19 cellular contexts compared by ENCODE assay signal in the genomic region with DNA sequence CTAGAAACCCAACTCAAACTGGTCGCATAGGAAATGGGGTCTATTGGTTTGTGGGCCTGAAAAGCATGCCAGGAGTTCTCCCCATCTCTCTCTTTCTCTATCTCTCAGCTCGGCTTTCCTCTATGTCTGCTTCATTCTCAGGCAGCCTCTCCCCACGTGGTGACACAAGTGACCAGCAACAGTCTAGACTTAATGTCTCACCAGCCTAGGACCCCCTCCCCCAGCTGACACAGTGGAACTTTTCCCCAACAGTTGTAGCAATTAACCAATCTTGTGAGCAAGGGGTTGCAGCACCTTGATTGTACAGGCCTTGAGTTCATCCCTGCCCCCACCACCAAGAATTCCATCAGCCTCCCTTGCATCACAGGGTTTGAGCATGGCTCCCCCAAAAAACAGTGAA.
DNase-seq lines count a peak whose midpoint lies in the region; FAIRE-seq and TF ChIP-seq lines count a peak whose summit lies in the region.
"Had no signal": no experiment of that assay in that cellular context is flagged by ENCODE, and none has a peak within 500 bp of the region (broad histone marks: within the 10 kb centered on the region; RNA-seq: fewer than 3 reads in every experiment).

No MANE protein-coding gene starts in this region.

- no peaks in the 10 kb centered on the region for H3K9me3 ChIP-seq in esophagus muscularis mucosa
- H3K9me3 ChIP-seq: Caco-2 had no signal

- H3K36me3 ChIP-seq in esophagus muscularis mucosa = no peaks in the 10 kb centered on the region

- no peak overlapping the region for H3K4me3 Mint-ChIP-seq in neural crest cell
- H3K4me3 Mint-ChIP-seq: B cell; CD8-positive, alpha-beta T cell; IgD-negative memory B cell had no signal

- TF ChIP-seq CTCF in esophagus muscularis mucosa (IDR thresholded peaks at IDR 0.05) = no peak
- no peak for TF ChIP-seq CTCF in neural crest cell (conservative IDR thresholded peaks at IDR 0.05)

- no peak overlapping the region for H3K4me3 ChIP-seq in esophagus muscularis mucosa

- no peaks in the 10 kb centered on the region for H3K36me3 Mint-ChIP-seq in neural crest cell (ENCODE audit: low read depth)
- H3K36me3 Mint-ChIP-seq: CD8-positive, alpha-beta T cell had no signal

- no peaks in the 10 kb centered on the region for H3K27me3 ChIP-seq in esophagus muscularis mucosa

- H3K27ac ChIP-seq in esophagus muscularis mucosa (replicated peaks in 1 of 4) = no peak overlapping the region
- H3K27ac ChIP-seq: C4-2B, RWPE1 had no signal

- peak; percentile 66 for DNase-seq in RCC 7860 (ENCODE audit: low spot score)
- peak; percentile 37 for DNase-seq in esophagus muscularis mucosa (ENCODE audit: extremely low spot score)
- no peak for DNase-seq in neural crest cell (ENCODE audit: low read depth, low spot score)
- no peak for DNase-seq in stimulated activated naive CD4-positive, alpha-beta T cell (lab: John Stamatoyannopoulos, UW)
- DNase-seq in H54 (ENCODE audit: insufficient read length, low spot score) = no peak
- DNase-seq in NCI-H1092 (lab: John Stamatoyannopoulos, UW) = no peak
- DNase-seq in NCI-H146 (lab: John Stamatoyannopoulos, UW) = no peak
- DNase-seq: Caco-2; CD8-positive, alpha-beta T cell; DMS153; DND-41; NCI-H1105 treated with DMSO at 0.1 percent for 48 hours; NCI-H2029 treated with DMSO at 0.1 percent for 48 hours; SHP77 treated with DMSO at 0.1 percent for 48 hours had no signal

- intact Hi-C loops in esophagus muscularis mucosa (cut with DNase I) = no loop called here

- no peak for FAIRE-seq in RCC 7860 (lab: Jason Lieb, UNC)
- FAIRE-seq in H54 (lab: Jason Lieb, UNC) = no peak
- FAIRE-seq: GM12892 had no signal

- H3K27me3 Mint-ChIP-seq in neural crest cell (ENCODE audit: low read depth) = peaks cover 3% of the 10 kb centered on the region

- peak overlapping the region; percentile 11 for H3K27ac Mint-ChIP-seq in neural crest cell (ENCODE audit: unreplicated experiment)
- H3K27ac Mint-ChIP-seq: B cell; CD8-positive, alpha-beta T cell; IgD-negative memory B cell had no signal

- TF ChIP-seq POLR2A in esophagus muscularis mucosa (IDR thresholded peaks at IDR 0.05; ENCODE audit: low read depth) (no peak), H54 (IDR thresholded peaks at IDR 0.05; ENCODE audit: low read depth, low read length) (no peak)

- no peak for TF ChIP-seq EP300 in esophagus muscularis mucosa (IDR thresholded peaks at IDR 0.05)

- H3K9me3 Mint-ChIP-seq in neural crest cell = peaks cover 2% of the 10 kb centered on the region
- H3K9me3 Mint-ChIP-seq: CD8-positive, alpha-beta T cell; IgD-negative memory B cell had no signal

- no peaks in the 10 kb centered on the region for H3K4me1 ChIP-seq in esophagus muscularis mucosa
- H3K4me1 ChIP-seq: Caco-2 had no signal

- H3K4me1 Mint-ChIP-seq in neural crest cell = peaks cover 13% of the 10 kb centered on the region
- H3K4me1 Mint-ChIP-seq: B cell, IgD-negative memory B cell had no signal

- WGBS in esophagus muscularis mucosa = 68% methylated on average over 3 of the region's 3 CpGs

Comparison
In these comparisons a context has a peak if more than half of its experiments do, and no peak if none do; other contexts are left out.
1. DNase-seq: peak in RCC 7860 (single experiment) and esophagus muscularis mucosa (single experiment); none in neural crest cell (single experiment), stimulated activated naive CD4-positive, alpha-beta T cell (0 of 6), H54 (single experiment), NCI-H1092 (single experiment) and NCI-H146 (single experiment).